8 cellular contexts compared by ENCODE assay signal in genomic region chr19:44164327-44164672, GRCh38. TPM values are rescaled to one million over a fixed set of nuclear protein-coding genes. Genes with fewer than 3 reads are reported as not detected.
A peak's percentile ranks its signal among the peaks of the same experiment; 100 is the strongest.
DNase-seq lines count a peak whose midpoint lies in the region; ATAC-seq and TF ChIP-seq lines count a peak whose summit lies in the region.

No MANE protein-coding gene starts in this region.

- ATAC-seq in GM18519 (IDR thresholded peaks at IDR 0.05; ENCODE audit: low FRiP score, unreplicated experiment) = peak; percentile 16
- no peak for ATAC-seq in GM21737 (IDR thresholded peaks at IDR 0.05; ENCODE audit: unreplicated experiment)

- DNase-seq in NT2/D1 (ENCODE audit: low read depth, low spot score) (no peak), sigmoid colon (no peak), NCI-H2081 (lab: John Stamatoyannopoulos, UW) (no peak), NCI-H226 (no peak), HPDE6-E6E7 (ENCODE audit: extremely low spot score) (no peak)

- TF ChIP-seq EP300 in sigmoid colon (IDR thresholded peaks at IDR 0.05) = no peak

- H3K9ac ChIP-seq in NT2/D1 (ENCODE audit: insufficient read length, low read depth) = peak overlapping the region; percentile 38

- intact Hi-C loops in sigmoid colon (cut with DNase I) = loop anchor here (2.0 kb wide), 2 partner anchors 49 to 51 kb away; partner anchors contain the start of genes ZNF225 and ZNF227

- H3K36me3 ChIP-seq in NT2/D1 (ENCODE audit: insufficient read depth, insufficient read length, low read length) (peaks cover 18% of the 10 kb centered on the region), esophagus (ENCODE audit: control insufficient read depth in 2 of 2, insufficient read depth in 2 of 2, low read length in 1 of 2) (peaks cover 5 to 8% of the 10 kb centered on the region in 2 donors), sigmoid colon (peaks cover 3 to 29% (median 12%) of the 10 kb centered on the region in 4 donors)

- no peaks in the 10 kb centered on the region for H3K27me3 ChIP-seq in NT2/D1 (ENCODE audit: insufficient read depth, insufficient read length)
- H3K27me3 ChIP-seq in esophagus (ENCODE audit: control insufficient read depth in 1 of 2, insufficient read depth in 2 of 2, low read length in 2 of 2) = no peaks in the 10 kb centered on the region
- no peaks in the 10 kb centered on the region for H3K27me3 ChIP-seq in sigmoid colon

- no peak for TF ChIP-seq CTCF in sigmoid colon (IDR thresholded peaks at IDR 0.05)

- peak overlapping the region; percentile 85 for H3K4me3 ChIP-seq in NT2/D1 (ENCODE audit: insufficient read length, low read depth)
- H3K4me3 ChIP-seq in esophagus (ENCODE audit: low read depth in 1 of 2, low read length in 2 of 2) = peak overlapping the region; percentile 76 to 97
- peak overlapping the region in 3 of 4 donors; percentile 61 to 73 (median 69) for H3K4me3 ChIP-seq in sigmoid colon

- whole genome bisulfite sequencing in esophagus, 2 donors = 62 to 66% methylated on average over 3 of the region's 3 CpGs
- 57 to 69% methylated on average over 3 of the region's 3 CpGs for WGBS in sigmoid colon, 2 donors

- H3K27ac ChIP-seq in esophagus (ENCODE audit: low read depth in 2 of 2, low read length in 1 of 2) = peak overlapping the region; percentile 27 to 50
- peak overlapping the region; percentile 82 to 87 (median 84) for H3K27ac ChIP-seq in sigmoid colon

- TF ChIP-seq POLR2A in sigmoid colon (IDR thresholded peaks at IDR 0.05) = no peak

- H3K4me1 ChIP-seq in NT2/D1 (ENCODE audit: insufficient read depth, insufficient read length) (no peaks in the 10 kb centered on the region), esophagus (ENCODE audit: control insufficient read depth in 2 of 2, insufficient read depth in 2 of 2, low read length in 1 of 2) (peaks cover 0 to 2% of the 10 kb centered on the region in 2 donors), sigmoid colon (peaks cover 0 to 12% (median 11%) of the 10 kb centered on the region in 4 donors)

- H3K9me3 ChIP-seq in NT2/D1 (ENCODE audit: insufficient read depth, low read length) (no peaks in the 10 kb centered on the region), esophagus (ENCODE audit: control insufficient read depth in 2 of 2, insufficient read depth in 1 of 2, low read depth in 1 of 2, low read length in 1 of 2) (peaks cover 2 to 3% of the 10 kb centered on the region in 2 donors), sigmoid colon (peaks cover 4 to 28% (median 9%) of the 10 kb centered on the region in 4 donors)

RNA-seq across cellular contexts. Expression of gene ZNF226, which starts 0.6 kb away (rescaled TPM):
- polyA plus RNA-seq in esophagus (10 to 100 TPM; 10.0 to 11.5 TPM), sigmoid colon (10 to 100 TPM; 15.0 to 27.3 (median 16.4) TPM)
- 10 to 100 TPM; 14.4 to 20.2 (median 18.6) TPM for total RNA-seq in sigmoid colon

RNA-seq across cellular contexts. Expression of gene ZNF234, which starts 22.9 kb away (rescaled TPM):
- 1 to 10 TPM; 2.0 to 2.4 TPM for polyA plus RNA-seq in esophagus
- 10 to 100 TPM in 1 of 4 donors, 1 to 10 TPM in 3; 5.9 to 19.7 (median 7.9) TPM for total RNA-seq in sigmoid colon
- 1 to 10 TPM in 2 of 3 donors, under 1 TPM in 1; 0.92 to 4.0 (median 1.2) TPM for polyA plus RNA-seq in sigmoid colon

RNA-seq across cellular contexts. Expression of gene ZNF227, which starts 48.0 kb away (rescaled TPM):
- polyA plus RNA-seq in esophagus = 1 to 10 TPM; 2.2 to 3.0 TPM
- 10 to 100 TPM; 10.9 to 15.0 (median 14.3) TPM for total RNA-seq in sigmoid colon
- polyA plus RNA-seq in sigmoid colon = 1 to 10 TPM; 2.5 to 7.4 (median 4.2) TPM

RNA-seq across cellular contexts. Expression of gene ZNF225, which starts 51.1 kb away (rescaled TPM):
- polyA plus RNA-seq in esophagus (under 1 TPM; 0.81 to 0.92 TPM), sigmoid colon (1 to 10 TPM in 2 of 3 donors, under 1 TPM in 1; 0.60 to 2.1 (median 1.2) TPM)
- 1 to 10 TPM; 3.0 to 4.9 (median 3.4) TPM for total RNA-seq in sigmoid colon
